Comparison of ENCODE assay signal across 33 cellular contexts in genomic region chr16:76696876-76697275, GRCh38.
"Had no signal": no experiment of that assay in that cellular context is flagged by ENCODE, and none has a peak within 500 bp of the region (broad histone marks: within the 10 kb centered on the region; RNA-seq: fewer than 3 reads in every experiment).

No MANE protein-coding gene starts in this region.

- H3K4me3 Mint-ChIP-seq: activated B cell treated with CpG ODN at 0.5 μM for 24 hours; activated CD4-positive, alpha-beta memory T cell treated with anti-CD3 and anti-CD28 coated beads for 36 hours; activated CD4-positive, alpha-beta T cell treated with anti-CD3 and anti-CD28 coated beads, Interleukin-2, amount 10 ng/mL, durations not matched to agents 24 days and 14 days; activated CD8-positive, alpha-beta T cell treated with anti-CD3 and anti-CD28 coated beads for 36 hours; activated naive CD4-positive, alpha-beta T cell treated with anti-CD3 and anti-CD28 coated beads, Interleukin-2, amount 10 ng/mL, durations not matched to agents 7 days and 5 days; activated naive CD4-positive, alpha-beta T cell treated with anti-CD3 and anti-CD28 coated beads, Interleukin-2, amount 50 U/mL, for 24 hours; activated naive CD8-positive, alpha-beta T cell; activated naive CD8-positive, alpha-beta T cell treated with anti-CD3 and anti-CD28 coated beads, Interleukin-2, amount 10 ng/mL, durations not matched to agents 7 days and 5 days; activated naive CD8-positive, alpha-beta T cell treated with anti-CD3 and anti-CD28 coated beads, Interleukin-2, amount 50 U/mL, for 24 hours; T-helper 1 cell treated with Interleukin-12 subunit alpha and Interleukin-12 subunit beta and Interleukin-4 antibody, amounts not matched to agents 30 μg/mL and 1 μg/mL, for 36 hours; T-helper 2 cell treated with Interferon-gamma antibody and Interleukin-4, amounts not matched to agents 5 μg/mL and 100 μg/mL, for 36 hours had no signal

- H3K4me1 Mint-ChIP-seq: activated B cell treated with CpG ODN at 0.5 μM for 24 hours; activated CD4-positive, alpha-beta T cell treated with anti-CD3 and anti-CD28 coated beads, Interleukin-2, amount 10 ng/mL, durations not matched to agents 24 days and 14 days; activated naive CD4-positive, alpha-beta T cell treated with anti-CD3 and anti-CD28 coated beads, Interleukin-2, amount 10 ng/mL, durations not matched to agents 7 days and 5 days; activated naive CD4-positive, alpha-beta T cell treated with anti-CD3 and anti-CD28 coated beads, Interleukin-2, amount 50 U/mL, for 24 hours; activated naive CD8-positive, alpha-beta T cell treated with anti-CD3 and anti-CD28 coated beads, Interleukin-2, amount 10 ng/mL, durations not matched to agents 7 days and 5 days; activated naive CD8-positive, alpha-beta T cell treated with anti-CD3 and anti-CD28 coated beads, Interleukin-2, amount 50 U/mL, for 24 hours had no signal

- H3K27me3 ChIP-seq: body of pancreas, brain microvascular endothelial cell, breast epithelium had no signal

- H3K27ac Mint-ChIP-seq: activated B cell treated with CpG ODN at 0.5 μM for 24 hours; activated CD4-positive, alpha-beta memory T cell treated with anti-CD3 and anti-CD28 coated beads for 36 hours; activated CD4-positive, alpha-beta T cell treated with anti-CD3 and anti-CD28 coated beads, Interleukin-2, amount 10 ng/mL, durations not matched to agents 24 days and 14 days; activated CD8-positive, alpha-beta T cell treated with anti-CD3 and anti-CD28 coated beads for 36 hours; activated naive CD4-positive, alpha-beta T cell treated with anti-CD3 and anti-CD28 coated beads, Interleukin-2, amount 10 ng/mL, durations not matched to agents 7 days and 5 days; activated naive CD4-positive, alpha-beta T cell treated with anti-CD3 and anti-CD28 coated beads, Interleukin-2, amount 50 U/mL, for 24 hours; activated naive CD8-positive, alpha-beta T cell; activated naive CD8-positive, alpha-beta T cell treated with anti-CD3 and anti-CD28 coated beads, Interleukin-2, amount 10 ng/mL, durations not matched to agents 7 days and 5 days; activated naive CD8-positive, alpha-beta T cell treated with anti-CD3 and anti-CD28 coated beads, Interleukin-2, amount 50 U/mL, for 24 hours; activated T-helper 2 cell treated with anti-CD3 and anti-CD28 coated beads, Interferon-gamma antibody, Interleukin-2, Interleukin-4, amounts not matched to agents 10 μg/mL and 5 μg/mL and 100 μg/mL, durations not matched to agents 14 hours and 24 hours and 36 hours; T-helper 1 cell treated with Interleukin-12 subunit alpha and Interleukin-12 subunit beta and Interleukin-4 antibody, amounts not matched to agents 30 μg/mL and 1 μg/mL, for 36 hours; T-helper 2 cell treated with Interferon-gamma antibody and Interleukin-4, amounts not matched to agents 5 μg/mL and 100 μg/mL, for 36 hours had no signal

- H3K9me3 ChIP-seq: body of pancreas, breast epithelium had no signal

- H3K36me3 ChIP-seq: brain microvascular endothelial cell, breast epithelium had no signal

- H3K4me1 ChIP-seq: body of pancreas, breast epithelium had no signal

- H3K27me3 Mint-ChIP-seq: activated B cell treated with CpG ODN at 0.5 μM for 24 hours; activated CD4-positive, alpha-beta memory T cell treated with anti-CD3 and anti-CD28 coated beads for 36 hours; activated CD4-positive, alpha-beta T cell treated with anti-CD3 and anti-CD28 coated beads, Interleukin-2, amount 10 ng/mL, durations not matched to agents 24 days and 14 days; activated CD8-positive, alpha-beta T cell treated with anti-CD3 and anti-CD28 coated beads for 36 hours; activated naive CD4-positive, alpha-beta T cell treated with anti-CD3 and anti-CD28 coated beads, Interleukin-2, amount 10 ng/mL, durations not matched to agents 7 days and 5 days; activated naive CD4-positive, alpha-beta T cell treated with anti-CD3 and anti-CD28 coated beads, Interleukin-2, amount 50 U/mL, for 24 hours; activated naive CD8-positive, alpha-beta T cell; activated naive CD8-positive, alpha-beta T cell treated with anti-CD3 and anti-CD28 coated beads, Interleukin-2, amount 10 ng/mL, durations not matched to agents 7 days and 5 days; activated naive CD8-positive, alpha-beta T cell treated with anti-CD3 and anti-CD28 coated beads, Interleukin-2, amount 50 U/mL, for 24 hours had no signal

- DNase-seq: activated B cell treated with CpG ODN at 0.5 μM for 24 hours; activated CD4-positive, alpha-beta memory T cell treated with anti-CD3 and anti-CD28 coated beads for 36 hours; activated CD4-positive, alpha-beta T cell treated with anti-CD3 and anti-CD28 coated beads for 4 hours; activated CD4-positive, alpha-beta T cell treated with anti-CD3 and anti-CD28 coated beads, Interleukin-2, amount 10 ng/mL, durations not matched to agents 24 days and 14 days; activated CD4-positive, alpha-beta T cell treated with anti-CD3 and anti-CD28 coated beads, Interleukin-2, amount 50 U/mL, for 1 hour; activated CD4-positive, alpha-beta T cell treated with anti-CD3 and anti-CD28 coated beads, Interleukin-2, amount 50 U/mL, for 4 hours; activated CD4-positive, CD25-positive, alpha-beta regulatory T cell treated with anti-CD3 and anti-CD28 coated beads, Interleukin-2, amount 50 U/mL, for 72 hours; activated CD8-positive, alpha-beta memory T cell treated with anti-CD3 and anti-CD28 coated beads, Interleukin-2, amount 50 U/mL, for 4 hours; activated CD8-positive, alpha-beta T cell treated with anti-CD3 and anti-CD28 coated beads for 36 hours; activated effector memory CD4-positive, alpha-beta T cell treated with Interleukin-2 at 50 U/mL for 16 hours; activated gamma-delta T cell; activated naive CD4-positive, alpha-beta T cell treated with anti-CD3 and anti-CD28 coated beads, Interleukin-2, amount 10 ng/mL, durations not matched to agents 7 days and 5 days; activated naive CD4-positive, alpha-beta T cell treated with Interleukin-2 at 50 U/mL for 16 hours; activated naive CD8-positive, alpha-beta T cell treated with anti-CD3 and anti-CD28 coated beads, Interleukin-2, amount 10 ng/mL, durations not matched to agents 7 days and 5 days; activated naive CD8-positive, alpha-beta T cell treated with anti-CD3 and anti-CD28 coated beads, Interleukin-2, amount 50 U/mL, for 24 hours; activated T-cell treated with anti-CD3 and anti-CD28 coated beads for 4 hours; activated T-cell treated with anti-CD3 and anti-CD28 coated beads, Interleukin-2, amount 50 U/mL, for 1 hour; activated T-cell treated with anti-CD3 and anti-CD28 coated beads, Interleukin-2, amount 50 U/mL, for 48 hours; aorta; body of pancreas; brain microvascular endothelial cell; central memory CD4-positive, alpha-beta T cell; SW 1271; T-helper 1 cell; T-helper 2 cell; T-helper 9 cell had no signal

- ATAC-seq: activated CD8-positive, alpha-beta T cell treated with anti-CD3 and anti-CD28 coated beads for 36 hours; activated naive CD8-positive, alpha-beta T cell treated with anti-CD3 and anti-CD28 coated beads, Interleukin-2, amount 50 U/mL, for 24 hours; body of pancreas had no signal

- H3K27ac ChIP-seq: body of pancreas, brain microvascular endothelial cell, breast epithelium, VCaP had no signal

- H3K36me3 Mint-ChIP-seq: activated CD4-positive, alpha-beta memory T cell treated with anti-CD3 and anti-CD28 coated beads for 36 hours; activated naive CD4-positive, alpha-beta T cell treated with anti-CD3 and anti-CD28 coated beads, Interleukin-2, amount 10 ng/mL, durations not matched to agents 7 days and 5 days; activated naive CD4-positive, alpha-beta T cell treated with anti-CD3 and anti-CD28 coated beads, Interleukin-2, amount 50 U/mL, for 24 hours; activated naive CD8-positive, alpha-beta T cell; activated naive CD8-positive, alpha-beta T cell treated with anti-CD3 and anti-CD28 coated beads, Interleukin-2, amount 10 ng/mL, durations not matched to agents 7 days and 5 days had no signal

- H3K4me3 ChIP-seq: body of pancreas, breast epithelium had no signal
